Comparison of ENCODE assay signal across 19 cellular contexts in the genomic region with DNA sequence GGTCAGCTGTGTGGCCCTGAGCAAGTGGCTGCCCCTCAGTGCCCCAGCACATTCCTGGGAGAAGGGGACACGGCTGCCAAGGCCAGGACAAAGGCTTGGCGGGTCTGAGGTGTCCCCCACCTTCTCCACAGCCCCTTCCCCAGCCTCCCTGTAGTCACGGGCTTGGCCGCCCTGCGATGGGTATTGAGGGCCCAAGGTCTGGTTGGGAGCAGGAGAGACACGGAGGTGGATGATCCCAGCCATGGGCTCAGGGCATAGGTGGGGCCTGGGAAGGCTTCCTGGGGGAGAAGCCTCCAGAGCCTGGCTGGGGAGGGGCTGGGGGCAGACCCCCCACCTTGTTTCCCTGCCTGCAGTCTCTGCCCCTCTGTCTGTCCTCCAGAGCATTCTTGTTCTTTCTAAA. TPM values are rescaled to one million over a fixed set of nuclear protein-coding genes. Genes with fewer than 3 reads are reported as not detected.
DNase-seq lines count a peak whose midpoint lies in the region; ATAC-seq, FAIRE-seq and TF ChIP-seq lines count a peak whose summit lies in the region.
"Had no signal": no experiment of that assay in that cellular context is flagged by ENCODE, and none has a peak within 500 bp of the region (broad histone marks: within the 10 kb centered on the region; RNA-seq: fewer than 3 reads in every experiment).

No MANE protein-coding gene starts in this region.

- H3K4me1 ChIP-seq in HepG2 (ENCODE audit: insufficient read depth, low read length) (peaks cover 34% of the 10 kb centered on the region), right lobe of liver (peaks cover 0 to 14% (median 4%) of the 10 kb centered on the region in 4 donors), mesenchymal stem cell (ENCODE audit: control insufficient read depth, insufficient read depth, low read depth, low read length) (peaks cover 29% of the 10 kb centered on the region)
- H3K4me1 ChIP-seq: psoas muscle had no signal

- no peak overlapping the region for H3K4ac ChIP-seq in mesenchymal stem cell (ENCODE audit: low read depth in 1 of 2, low read length in 2 of 2)

- ATAC-seq in HepG2 = peak; percentile 28
- ATAC-seq in right lobe of liver = no peak
- ATAC-seq in activated CD8-positive, alpha-beta T cell treated with anti-CD3 and anti-CD28 coated beads for 36 hours = no peak
- no peak for ATAC-seq in HG03159 (IDR thresholded peaks at IDR 0.05; ENCODE audit: unreplicated experiment)
- ATAC-seq in GM21576 (IDR thresholded peaks at IDR 0.05; ENCODE audit: unreplicated experiment) = no peak
- no peak for ATAC-seq in HG02610 (IDR thresholded peaks at IDR 0.05; ENCODE audit: unreplicated experiment)
- no peak for ATAC-seq in omental fat pad (ENCODE audit: low FRiP score)
- ATAC-seq: natural killer cell, psoas muscle had no signal

- H3K36me3 ChIP-seq in HepG2 (replicated peaks in 1 of 2; ENCODE audit: control insufficient read depth in 1 of 2, insufficient read depth in 2 of 2, low read length in 2 of 2) (no peaks in the 10 kb centered on the region), right lobe of liver (no peaks in the 10 kb centered on the region), mesenchymal stem cell (ENCODE audit: control insufficient read depth in 1 of 2, insufficient read depth in 2 of 2, low read depth in 1 of 2, low read length in 2 of 2) (no peaks in the 10 kb centered on the region)
- H3K36me3 ChIP-seq: transverse colon had no signal

- DNase-seq in HepG2 (ENCODE audit: low spot score) = no peak
- DNase-seq in right lobe of liver = no peak
- DNase-seq in activated CD8-positive, alpha-beta T cell treated with anti-CD3 and anti-CD28 coated beads for 36 hours = no peak
- no peak for DNase-seq in mesenchymal stem cell
- DNase-seq in omental fat pad (ENCODE audit: low spot score) = no peak
- DNase-seq: activated effector memory CD4-positive, alpha-beta T cell treated with anti-CD3 and anti-CD28 coated beads, Interleukin-2, amount 50 U/mL, for 16 hours; DND-41; mesendoderm; natural killer cell; NCI-H187 treated with DMSO at 0.1 percent for 48 hours; psoas muscle; transverse colon had no signal

- no peak overlapping the region for H2BK12ac ChIP-seq in mesenchymal stem cell (ENCODE audit: low read length in 2 of 2)

- H3K27me3 ChIP-seq in HepG2 (ENCODE audit: control insufficient read depth in 1 of 2, insufficient read depth in 2 of 2, low read length in 2 of 2) (no peaks in the 10 kb centered on the region; a peak in 2 of 5 replicates), right lobe of liver (no peaks in the 10 kb centered on the region), mesenchymal stem cell (ENCODE audit: control insufficient read depth in 1 of 2, insufficient read depth in 1 of 2, low read length in 2 of 2) (no peaks in the 10 kb centered on the region)
- H3K27me3 ChIP-seq: transverse colon had no signal

- peaks cover 24% of the 10 kb centered on the region for H3K4me1 Mint-ChIP-seq in activated CD8-positive, alpha-beta T cell treated with anti-CD3 and anti-CD28 coated beads for 36 hours (ENCODE audit: low read depth)

- H3K27me3 Mint-ChIP-seq in activated CD8-positive, alpha-beta T cell treated with anti-CD3 and anti-CD28 coated beads for 36 hours = no peaks in the 10 kb centered on the region
- H3K27me3 Mint-ChIP-seq: central memory CD8-positive, alpha-beta T cell had no signal

- FAIRE-seq in HepG2 (lab: Jason Lieb, UNC) = no peak
- FAIRE-seq: H1 had no signal

- peak overlapping the region; percentile 14 for H4K91ac ChIP-seq in mesenchymal stem cell (ENCODE audit: low read length)

- H2BK15ac ChIP-seq in mesenchymal stem cell (ENCODE audit: low read depth, poor library complexity, severe bottlenecking) = no peak overlapping the region

- intact Hi-C loops in HepG2 (cut with micrococcal nuclease; ENCODE audit: unreplicated experiment) = no loop called here
- intact Hi-C loops in right lobe of liver (cut with DNase I) = no loop called here
- intact Hi-C loops in activated CD8-positive, alpha-beta T cell treated with anti-CD3 and anti-CD28 coated beads for 36 hours (cut with micrococcal nuclease) = loop anchor here (5.0 kb wide), 1 partner anchor 61 kb away; no protein-coding TSS in a partner anchor

- H2AFZ ChIP-seq in HepG2 (ENCODE audit: low read length) (no peak overlapping the region), mesenchymal stem cell (ENCODE audit: low read depth, low read length) (no peak overlapping the region)

- BruUV-seq in HepG2 (replicated peaks; lab: Mats Ljungman, UMichigan) = no TSS peak

- H2BK120ac ChIP-seq in mesenchymal stem cell (ENCODE audit: low read depth, low read length) = no peak overlapping the region

- H3K9me3 Mint-ChIP-seq in activated CD8-positive, alpha-beta T cell treated with anti-CD3 and anti-CD28 coated beads for 36 hours = no peaks in the 10 kb centered on the region
- H3K9me3 Mint-ChIP-seq: central memory CD8-positive, alpha-beta T cell; IgD-negative memory B cell; natural killer cell had no signal

- H3K4me3 ChIP-seq in HepG2 (replicated peaks in 1 of 3; ENCODE audit: insufficient read depth in 1 of 3, low read depth in 2 of 3, low read length in 3 of 3) (peak overlapping the region in 1 of 3 experiments; percentile 4; a peak in 1 of 6 replicates), right lobe of liver (no peak overlapping the region), mesenchymal stem cell (ENCODE audit: insufficient read depth in 1 of 2, low read depth in 1 of 2, low read length in 2 of 2) (peak overlapping the region in 1 of 2 experiments; percentile 11)
- H3K4me3 ChIP-seq: psoas muscle, transverse colon had no signal

- H3K27ac ChIP-seq in HepG2 (ENCODE audit: extremely low read length, insufficient read depth, low read length) = no peak overlapping the region
- H3K27ac ChIP-seq in right lobe of liver = no peak overlapping the region
- no peak overlapping the region for H3K27ac ChIP-seq in mesenchymal stem cell (ENCODE audit: low read length, poor library complexity, severe bottlenecking)
- H3K27ac ChIP-seq: psoas muscle, transverse colon, VCaP had no signal

- peak overlapping the region in 1 of 2 experiments; percentile 36 for H3K14ac ChIP-seq in mesenchymal stem cell (ENCODE audit: low read length in 2 of 2)

- TF ChIP-seq POLR2A in HepG2 (IDR thresholded peaks at IDR 0.05; ENCODE audit: insufficient read depth in 1 of 2, low read depth in 2 of 2, low read length in 2 of 2) = no peak
- TF ChIP-seq POLR2A in right lobe of liver (IDR thresholded peaks at IDR 0.05) = no peak

- TF ChIP-seq EP300 in HepG2 (IDR thresholded peaks at IDR 0.05; ENCODE audit: low read depth in 2 of 2, low read length in 2 of 2) = no peak
- no peak for TF ChIP-seq EP300 in HepG2 (CRISPR knock-in tag; IDR thresholded peaks at IDR 0.05; ENCODE audit: borderline replicate concordance)

- peak overlapping the region; percentile 26 for H3K27ac Mint-ChIP-seq in activated CD8-positive, alpha-beta T cell treated with anti-CD3 and anti-CD28 coated beads for 36 hours
- H3K27ac Mint-ChIP-seq: IgD-negative memory B cell, natural killer cell had no signal

- H3K9me3 ChIP-seq in HepG2 (ENCODE audit: low read length) = no peaks in the 10 kb centered on the region
- H3K9me3 ChIP-seq in right lobe of liver = no peaks in the 10 kb centered on the region
- no peaks in the 10 kb centered on the region for H3K9me3 ChIP-seq in mesenchymal stem cell (ENCODE audit: control insufficient read depth, low read length)
- H3K9me3 ChIP-seq: psoas muscle, transverse colon had no signal

- no peak overlapping the region for H2BK5ac ChIP-seq in mesenchymal stem cell (ENCODE audit: low read depth, low read length, poor library complexity, severe bottlenecking)

- no peaks in the 10 kb centered on the region for H3K36me3 Mint-ChIP-seq in activated CD8-positive, alpha-beta T cell treated with anti-CD3 and anti-CD28 coated beads for 36 hours (ENCODE audit: low read depth)
- H3K36me3 Mint-ChIP-seq: IgD-negative memory B cell, natural killer cell had no signal

- H3K79me1 ChIP-seq in mesenchymal stem cell (replicated peaks; ENCODE audit: low read length, poor library complexity, severe bottlenecking) = no peaks in the 10 kb centered on the region

- H3K23ac ChIP-seq in mesenchymal stem cell (ENCODE audit: low read length in 2 of 2) = no peak overlapping the region

- no peaks in the 10 kb centered on the region for H4K20me1 ChIP-seq in HepG2 (ENCODE audit: insufficient read depth, low read length)

- in situ Hi-C loops in HepG2 (cut with HindIII; ENCODE audit: extremely low pct_ligation_motif_present, low pct_unique_long_range_greater_than_20kb) = no loop called here

- POLR2A ChIA-PET in HepG2 (lab: Yijun Ruan, JAX) = no interaction called here
- POLR2A ChIA-PET in activated CD8-positive, alpha-beta T cell treated with anti-CD3 and anti-CD28 coated beads for 36 hours (lab: Charles Lee) = no interaction called here

- H3K79me2 ChIP-seq in HepG2 (ENCODE audit: insufficient read depth, low read length) = no peaks in the 10 kb centered on the region

- H2AK5ac ChIP-seq in mesenchymal stem cell (ENCODE audit: low read length, severe bottlenecking) = no peak overlapping the region

- no peak overlapping the region for H4K8ac ChIP-seq in mesenchymal stem cell (ENCODE audit: low read length)

- whole genome bisulfite sequencing in HepG2 (ENCODE audit: low lambda C conversion rate) = 66% methylated on average over 3 of the region's 6 CpGs
- 40% methylated on average over 1 of the region's 6 CpGs for WGBS in right lobe of liver (ENCODE audit: insufficient coverage, low coverage, low lambda C conversion rate, missing lambda C conversion rate)
- 95% methylated on average over 3 of the region's 6 CpGs for WGBS in mesenchymal stem cell

- H3K4me3 Mint-ChIP-seq in activated CD8-positive, alpha-beta T cell treated with anti-CD3 and anti-CD28 coated beads for 36 hours = no peak overlapping the region
- H3K4me3 Mint-ChIP-seq: central memory CD8-positive, alpha-beta T cell; natural killer cell had no signal

- H3K4me2 ChIP-seq in HepG2 (ENCODE audit: low read depth, low read length) = peak overlapping the region; percentile 23; the same call in 1 of the 2 replicates
- no peak overlapping the region for H3K4me2 ChIP-seq in mesenchymal stem cell (ENCODE audit: low read length, poor library complexity, severe bottlenecking)

- CTCF ChIA-PET in HepG2 (lab: Yijun Ruan, JAX; ENCODE audit: low intra/inter-chr PET ratio, low total read pairs) = no interaction called here
- CTCF ChIA-PET in activated CD8-positive, alpha-beta T cell treated with anti-CD3 and anti-CD28 coated beads for 36 hours (lab: Charles Lee) = no interaction called here

- no peak overlapping the region for H3K18ac ChIP-seq in mesenchymal stem cell (ENCODE audit: low read depth in 1 of 2, low read length in 2 of 2)

- no peak for TF ChIP-seq RAD21 in HepG2 (CRISPR knock-in tag; IDR thresholded peaks at IDR 0.05)

- no peak for TF ChIP-seq CTCF in HepG2 (CRISPR knock-in tag; IDR thresholded peaks at IDR 0.05)
- no peak for TF ChIP-seq CTCF in right lobe of liver (IDR thresholded peaks at IDR 0.05)
- TF ChIP-seq CTCF in activated CD8-positive, alpha-beta T cell treated with anti-CD3 and anti-CD28 coated beads for 36 hours (IDR thresholded peaks at IDR 0.05) = no peak
- TF ChIP-seq CTCF in omental fat pad (IDR thresholded peaks at IDR 0.05) = no peak

- H3K9ac ChIP-seq in HepG2 (ENCODE audit: insufficient read depth, low read depth, low read length) (no peak overlapping the region), mesenchymal stem cell (ENCODE audit: low read length) (peak overlapping the region; percentile 67)

RNA-seq across cellular contexts. Expression of a gene that starts 27.0 kb away (rescaled TPM):
- total RNA-seq in HepG2 (2016; rRNA removed; fragmentation: Illumina TruSeq; extraction: Trizol) = 0.33 and 0.90 TPM in 2 replicates
- 0.44 and 0.61 TPM in 2 replicates for total RNA-seq in HepG2 (2016; cell fraction: cytosol; rRNA removed; fragmentation: Illumina TruSeq; extraction: Trizol; ENCODE audit: low read depth)
- total RNA-seq in HepG2 (2016; cell fraction: insoluble cytoplasmic fraction; rRNA removed; fragmentation: Illumina TruSeq; extraction: Trizol) = 0.48 and 1.2 TPM in 2 replicates
- total RNA-seq in HepG2 (2016; cell fraction: membrane; rRNA removed; fragmentation: Illumina TruSeq; extraction: Trizol) = 0.79 and 1.1 TPM in 2 replicates
- total RNA-seq in HepG2 (2016; cell fraction: nucleus; rRNA removed; fragmentation: Illumina TruSeq; extraction: Trizol) = 0.50 and 0.81 TPM in 2 replicates
- polyA plus RNA-seq in HepG2 (2011; rRNA removed) = 1.5 and 1.7 TPM in 2 replicates
- polyA plus RNA-seq in HepG2 (2011; cell fraction: cytosol; rRNA removed) = 0.79 and 1.2 TPM in 2 replicates
- 1.1 and 1.7 TPM in 2 replicates for polyA plus RNA-seq in HepG2 (2011; cell fraction: nucleus; rRNA removed)
- 0.32 and 0.73 TPM in 2 replicates for polyA plus RNA-seq in HepG2 (2012)
- 0.38 and 0.95 TPM in 2 replicates for polyA plus RNA-seq in HepG2 (2016; cell fraction: cytosol; fragmentation: Illumina TruSeq; extraction: Trizol; ENCODE audit: low read depth)
- 1.2 and 1.3 TPM in 2 replicates for polyA plus RNA-seq in HepG2 (2016; cell fraction: insoluble cytoplasmic fraction; fragmentation: Illumina TruSeq; extraction: Trizol; ENCODE audit: low read depth)
- 0.62 and 0.74 TPM in 2 replicates for polyA plus RNA-seq in HepG2 (2016; cell fraction: membrane; fragmentation: Illumina TruSeq; extraction: Trizol; ENCODE audit: low read depth)
- 1.8 and 2.5 TPM in 2 replicates for polyA plus RNA-seq in HepG2 (2016; cell fraction: nucleus; fragmentation: Illumina TruSeq; extraction: Trizol; ENCODE audit: insufficient read depth, low read depth)
- 0.47 and 1.9 TPM in 2 replicates for polyA minus RNA-seq in HepG2 (2011; rRNA and poly(A)+ RNA removed; ENCODE audit: low replicate concordance)
- polyA minus RNA-seq in HepG2 (2011; cell fraction: cytosol; rRNA and poly(A)+ RNA removed) = 1.2 and 1.3 TPM in 2 replicates
- 0.77 and 1.4 TPM in 2 replicates for polyA minus RNA-seq in HepG2 (2011; cell fraction: nucleus; rRNA and poly(A)+ RNA removed)
- 1 to 10 TPM in 5 of 6 experiments, under 1 TPM in 1; 0.34 to 8.5 (median 3.4) TPM for total RNA-seq in right lobe of liver
- total RNA-seq in activated CD8-positive, alpha-beta T cell treated with anti-CD3 and anti-CD28 coated beads for 36 hours = under 1 TPM in 1 of 2 experiments, not detected in 1; 0.50 TPM
- polyA plus RNA-seq in mesenchymal stem cell (2013, experiment 1 of 2) = 2.3 TPM
- polyA plus RNA-seq in mesenchymal stem cell (2013, experiment 2 of 2) = 2.4 TPM
- 1 to 10 TPM in 3 of 4 donors, under 1 TPM in 1; 0.56 to 2.4 (median 1.7) TPM for total RNA-seq in omental fat pad
- polyA plus RNA-seq: IgD-negative memory B cell had no signal
